ENCODE assay signal across 22 cellular contexts in genomic region chr4:71110499-71110898, GRCh38.
DNase-seq lines count a peak whose midpoint lies in the region; ATAC-seq and TF ChIP-seq lines count a peak whose summit lies in the region.
"Had no signal": no experiment of that assay in that cellular context is flagged by ENCODE, and none has a peak within 500 bp of the region (broad histone marks: within the 10 kb centered on the region; RNA-seq: fewer than 3 reads in every experiment).

No MANE protein-coding gene starts in this region.

- intact Hi-C loops in sciatic nerve (cut with DNase I), result no loop called here

- H3K36me3 Mint-ChIP-seq in stimulated activated effector memory CD8-positive, alpha-beta T cell treated with anti-CD3 and anti-CD28 coated beads, Interleukin-12 subunit alpha, Interleukin-12 subunit beta, amount 100 ng/mL, for 72 hours, result no peaks in the 10 kb centered on the region

- no peaks in the 10 kb centered on the region for H3K27me3 ChIP-seq in upper lobe of left lung
- H3K27me3 ChIP-seq: dorsolateral prefrontal cortex, transverse colon had no signal

- H3K4me1 Mint-ChIP-seq in stimulated activated effector memory CD8-positive, alpha-beta T cell treated with anti-CD3 and anti-CD28 coated beads, Interleukin-12 subunit alpha, Interleukin-12 subunit beta, amount 100 ng/mL, for 72 hours, result peaks cover 47% of the 10 kb centered on the region

- H3K4me3 ChIP-seq in upper lobe of left lung, result no peak overlapping the region
- H3K4me3 ChIP-seq: dorsolateral prefrontal cortex, HAP-1, psoas muscle, transverse colon had no signal

- H3K9me3 ChIP-seq in upper lobe of left lung, result no peaks in the 10 kb centered on the region
- H3K9me3 ChIP-seq: HAP-1, psoas muscle, transverse colon had no signal

- TF ChIP-seq EP300 in upper lobe of left lung (IDR thresholded peaks at IDR 0.05), result no peak

- WGBS in upper lobe of left lung, 2 donors, result 82 to 83% methylated on average over 2 of the region's 2 CpGs

- no peaks in the 10 kb centered on the region for H3K36me3 ChIP-seq in upper lobe of left lung
- H3K36me3 ChIP-seq: HAP-1, transverse colon had no signal

- H3K4me1 ChIP-seq in upper lobe of left lung, result no peaks in the 10 kb centered on the region
- H3K4me1 ChIP-seq: HAP-1, psoas muscle, transverse colon had no signal

- DNase-seq in NCI-H2107 treated with DMSO at 0.1 percent for 48 hours (lab: John Stamatoyannopoulos, UW; ENCODE audit: unreplicated experiment) (peak; percentile 26), NCI-H2107 (lab: John Stamatoyannopoulos, UW) (no peak), NCI-H128 (lab: John Stamatoyannopoulos, UW; ENCODE audit: unreplicated experiment) (peak; percentile 8), NCI-H510A treated with DMSO at 0.1 percent for 48 hours (lab: John Stamatoyannopoulos, UW) (peak; percentile 94), sciatic nerve (ENCODE audit: low spot score) (no peak), upper lobe of left lung (no peak), left lobe of liver (ENCODE audit: low spot score) (no peak)
- no peak for DNase-seq in stimulated activated effector memory CD8-positive, alpha-beta T cell treated with anti-CD3 and anti-CD28 coated beads, Interleukin-12 subunit alpha, Interleukin-12 subunit beta, amount 100 ng/mL, for 72 hours (ENCODE audit: low spot score in 2 of 2)
- DNase-seq: activated B cell treated with CpG ODN at 0.5 μM for 24 hours; activated CD4-positive, alpha-beta T cell treated with anti-CD3 and anti-CD28 coated beads, Interleukin-2, amount 50 U/mL, for 48 hours; AML-193; cerebellar nuclear complex; dorsolateral prefrontal cortex; head of caudate nucleus; mesendoderm; NCI-H1048; NCI-H2227 treated with DMSO at 0.1 percent for 48 hours; NK-92 treated with Interleukin-12 subunit alpha and Interleukin-12 subunit beta, amount 100 ng/mL, for 24 hours; psoas muscle; SHP77; transverse colon had no signal

- no peaks in the 10 kb centered on the region for H3K9me3 Mint-ChIP-seq in stimulated activated effector memory CD8-positive, alpha-beta T cell treated with anti-CD3 and anti-CD28 coated beads, Interleukin-12 subunit alpha, Interleukin-12 subunit beta, amount 100 ng/mL, for 72 hours
- H3K9me3 Mint-ChIP-seq: activated B cell treated with CpG ODN at 0.5 μM for 24 hours had no signal

- ATAC-seq in stimulated activated effector memory CD8-positive, alpha-beta T cell treated with anti-CD3 and anti-CD28 coated beads, Interleukin-12 subunit alpha, Interleukin-12 subunit beta, amount 100 ng/mL, for 72 hours, result no peak
- ATAC-seq in sciatic nerve (no peak), upper lobe of left lung (ENCODE audit: low FRiP score in 2 of 2) (no peak), left lobe of liver (no peak)
- ATAC-seq: psoas muscle had no signal

- TF ChIP-seq CTCF in upper lobe of left lung (IDR thresholded peaks at IDR 0.05), result no peak

- no peak overlapping the region for H3K4me3 Mint-ChIP-seq in stimulated activated effector memory CD8-positive, alpha-beta T cell treated with anti-CD3 and anti-CD28 coated beads, Interleukin-12 subunit alpha, Interleukin-12 subunit beta, amount 100 ng/mL, for 72 hours
- H3K4me3 Mint-ChIP-seq: activated B cell treated with CpG ODN at 0.5 μM for 24 hours had no signal

- H3K27ac Mint-ChIP-seq in stimulated activated effector memory CD8-positive, alpha-beta T cell treated with anti-CD3 and anti-CD28 coated beads, Interleukin-12 subunit alpha, Interleukin-12 subunit beta, amount 100 ng/mL, for 72 hours, result peak overlapping the region; percentile 36
- H3K27ac Mint-ChIP-seq: activated B cell treated with CpG ODN at 0.5 μM for 24 hours had no signal

- H3K27ac ChIP-seq in upper lobe of left lung, result no peak overlapping the region
- H3K27ac ChIP-seq: dorsolateral prefrontal cortex, psoas muscle, transverse colon had no signal

- no peak for TF ChIP-seq POLR2A in upper lobe of left lung (IDR thresholded peaks at IDR 0.05)

Comparison
In these comparisons a context has a peak if more than half of its experiments do, and no peak if none do; other contexts are left out.
1. DNase-seq: peak in NCI-H2107 treated with DMSO at 0.1 percent for 48 hours (single experiment), NCI-H128 (single experiment) and NCI-H510A treated with DMSO at 0.1 percent for 48 hours (single experiment); none in NCI-H2107 (single experiment), stimulated activated effector memory CD8-positive, alpha-beta T cell treated with anti-CD3 and anti-CD28 coated beads, Interleukin-12 subunit alpha, Interleukin-12 subunit beta, amount 100 ng/mL, for 72 hours (0 of 2), sciatic nerve (single experiment), upper lobe of left lung (0 of 2) and left lobe of liver (single experiment).